25 cellular contexts compared by ENCODE assay signal in genomic region chr3:195104340-195104739, GRCh38.
A peak's percentile ranks its signal among the peaks of the same experiment; 100 is the strongest.
DNase-seq lines count a peak whose midpoint lies in the region; ATAC-seq and TF ChIP-seq lines count a peak whose summit lies in the region.
"Had no signal": no experiment of that assay in that cellular context is flagged by ENCODE, and none has a peak within 500 bp of the region (broad histone marks: within the 10 kb centered on the region; RNA-seq: fewer than 3 reads in every experiment).

No MANE protein-coding gene starts in this region.

- intact Hi-C loops in left ventricle myocardium superior (cut with micrococcal nuclease), result loop anchor here (5.0 kb wide), 1 partner anchor 417 kb away; the partner anchor contains the start of gene FAM43A
- intact Hi-C loops in Right ventricle myocardium inferior (cut with DNase I), result loop anchor here (10.0 kb wide), 1 partner anchor 330 kb away; no protein-coding TSS in a partner anchor
- intact Hi-C loops in activated CD8-positive, alpha-beta T cell treated with anti-CD3 and anti-CD28 coated beads for 36 hours (cut with micrococcal nuclease), result no loop called here

- H3K9me3 ChIP-seq in neutrophil, result no peaks in the 10 kb centered on the region
- H3K9me3 ChIP-seq: SJSA1, tibial artery had no signal

- H3K4me3 ChIP-seq in neutrophil (ENCODE audit: low read depth in 1 of 2, low read length in 1 of 2), result no peak overlapping the region
- H3K4me3 ChIP-seq: PC-9, SJSA1, tibial artery had no signal

- no peaks in the 10 kb centered on the region for H3K9me3 Mint-ChIP-seq in activated CD8-positive, alpha-beta T cell treated with anti-CD3 and anti-CD28 coated beads for 36 hours
- H3K9me3 Mint-ChIP-seq: activated T-helper 1 cell treated with anti-CD3 and anti-CD28 coated beads, Interleukin-12 subunit alpha, Interleukin-12 subunit beta, Interleukin-2, Interleukin-4 antibody, amounts not matched to agents 30 ng/mL and 10 ng/mL and 1 ng/mL, durations not matched to agents 14 hours and 24 hours and 36 hours; CD4-positive, alpha-beta T cell; stimulated activated naive CD8-positive, alpha-beta T cell treated with anti-CD3 and anti-CD28 coated beads, Interleukin-15, amount 100 ng/mL, for 72 hours had no signal

- DNase-seq in left ventricle myocardium superior (peak; percentile 14), Right ventricle myocardium inferior (ENCODE audit: missing footprints) (no peak), OCI-M2 (lab: John Stamatoyannopoulos, UW; ENCODE audit: unreplicated experiment) (no peak), NCI-H774 (lab: John Stamatoyannopoulos, UW) (no peak)
- no peak for DNase-seq in activated CD8-positive, alpha-beta T cell treated with anti-CD3 and anti-CD28 coated beads for 36 hours
- DNase-seq: ACHN; activated CD4-positive, alpha-beta T cell treated with anti-CD3 and anti-CD28 coated beads for 48 hours; activated CD8-positive, alpha-beta memory T cell treated with anti-CD3 and anti-CD28 coated beads, Interleukin-2, amount 10 ng/mL, durations not matched to agents 7 days and 5 days; CD4-positive, alpha-beta T cell; cerebellar nuclear complex; GF-D8; NCI-H1092 treated with DMSO at 0.1 percent for 48 hours; NCI-H2029 treated with DMSO at 0.1 percent for 48 hours; NCI-H345; PC-9; stimulated activated CD4-positive, alpha-beta T cell treated with anti-CD3 and anti-CD28 coated beads, Interleukin-4, amount 100 ng/mL, for 4 hours; stimulated activated naive CD8-positive, alpha-beta T cell treated with anti-CD3 and anti-CD28 coated beads, Interleukin-15, amount 100 ng/mL, for 72 hours; T-helper 1 cell had no signal

- POLR2A ChIA-PET in activated CD8-positive, alpha-beta T cell treated with anti-CD3 and anti-CD28 coated beads for 36 hours (lab: Charles Lee), result interaction anchor here (0.6 kb wide), 1 partner anchor 204 kb away, joined by 3 read pairs; no protein-coding TSS in a partner anchor

- H3K36me3 ChIP-seq in neutrophil, result no peaks in the 10 kb centered on the region
- H3K36me3 ChIP-seq: SJSA1, tibial artery had no signal

- peaks cover 9% of the 10 kb centered on the region for H3K4me1 Mint-ChIP-seq in activated CD8-positive, alpha-beta T cell treated with anti-CD3 and anti-CD28 coated beads for 36 hours (ENCODE audit: low read depth)

- H3K27ac Mint-ChIP-seq in activated CD8-positive, alpha-beta T cell treated with anti-CD3 and anti-CD28 coated beads for 36 hours, result no peak overlapping the region
- H3K27ac Mint-ChIP-seq: activated CD8-positive, alpha-beta memory T cell treated with anti-CD3 and anti-CD28 coated beads, Interleukin-2, amount 10 ng/mL, durations not matched to agents 7 days and 5 days; activated naive CD8-positive, alpha-beta T cell; activated T-helper 1 cell treated with anti-CD3 and anti-CD28 coated beads, Interleukin-12 subunit alpha, Interleukin-12 subunit beta, Interleukin-2, Interleukin-4 antibody, amounts not matched to agents 30 ng/mL and 10 ng/mL and 1 ng/mL, durations not matched to agents 14 hours and 24 hours and 36 hours; CD4-positive, alpha-beta T cell; stimulated activated naive CD8-positive, alpha-beta T cell treated with anti-CD3 and anti-CD28 coated beads, Interleukin-15, amount 100 ng/mL, for 72 hours had no signal

- H3K36me3 Mint-ChIP-seq in activated CD8-positive, alpha-beta T cell treated with anti-CD3 and anti-CD28 coated beads for 36 hours (ENCODE audit: low read depth), result no peaks in the 10 kb centered on the region
- H3K36me3 Mint-ChIP-seq: activated CD8-positive, alpha-beta memory T cell treated with anti-CD3 and anti-CD28 coated beads, Interleukin-2, amount 10 ng/mL, durations not matched to agents 7 days and 5 days; activated naive CD8-positive, alpha-beta T cell had no signal

- no peaks in the 10 kb centered on the region for H3K27me3 ChIP-seq in neutrophil
- H3K27me3 ChIP-seq: SJSA1, tibial artery had no signal

- H3K4me3 Mint-ChIP-seq in activated CD8-positive, alpha-beta T cell treated with anti-CD3 and anti-CD28 coated beads for 36 hours, result no peak overlapping the region
- H3K4me3 Mint-ChIP-seq: activated CD8-positive, alpha-beta memory T cell treated with anti-CD3 and anti-CD28 coated beads, Interleukin-2, amount 10 ng/mL, durations not matched to agents 7 days and 5 days; activated naive CD8-positive, alpha-beta T cell; activated T-helper 1 cell treated with anti-CD3 and anti-CD28 coated beads, Interleukin-12 subunit alpha, Interleukin-12 subunit beta, Interleukin-2, Interleukin-4 antibody, amounts not matched to agents 30 ng/mL and 10 ng/mL and 1 ng/mL, durations not matched to agents 14 hours and 24 hours and 36 hours; CD4-positive, alpha-beta T cell; stimulated activated naive CD8-positive, alpha-beta T cell treated with anti-CD3 and anti-CD28 coated beads, Interleukin-15, amount 100 ng/mL, for 72 hours had no signal

- peak overlapping the region; percentile 45 for H3K27ac ChIP-seq in VCaP
- H3K27ac ChIP-seq in neutrophil, result peak overlapping the region; percentile 97
- H3K27ac ChIP-seq: PC-9, SJSA1, tibial artery had no signal

- ATAC-seq in left ventricle myocardium superior (no peak), Right ventricle myocardium inferior (no peak), GM21526 (IDR thresholded peaks at IDR 0.05; ENCODE audit: low FRiP score, unreplicated experiment) (no peak)
- no peak for ATAC-seq in activated CD8-positive, alpha-beta T cell treated with anti-CD3 and anti-CD28 coated beads for 36 hours
- ATAC-seq: activated CD8-positive, alpha-beta memory T cell treated with anti-CD3 and anti-CD28 coated beads, Interleukin-2, amount 10 ng/mL, durations not matched to agents 7 days and 5 days; stimulated activated naive CD8-positive, alpha-beta T cell treated with anti-CD3 and anti-CD28 coated beads, Interleukin-15, amount 100 ng/mL, for 72 hours had no signal

- CTCF ChIA-PET in activated CD8-positive, alpha-beta T cell treated with anti-CD3 and anti-CD28 coated beads for 36 hours (lab: Charles Lee), result interaction anchor here (0.8 to 3.6 kb wide), 6 partner anchors 9 to 433 kb away, joined by 3 to 35 read pairs (median 4); partner anchors contain the start of gene FAM43A

- TF ChIP-seq CTCF in VCaP (conservative IDR thresholded peaks at IDR 0.05) (no peak), neutrophil (IDR thresholded peaks at IDR 0.05) (no peak)
- no peak for TF ChIP-seq CTCF in activated CD8-positive, alpha-beta T cell treated with anti-CD3 and anti-CD28 coated beads for 36 hours (IDR thresholded peaks at IDR 0.05)

- no peaks in the 10 kb centered on the region for H3K27me3 Mint-ChIP-seq in activated CD8-positive, alpha-beta T cell treated with anti-CD3 and anti-CD28 coated beads for 36 hours
- H3K27me3 Mint-ChIP-seq: activated CD8-positive, alpha-beta memory T cell treated with anti-CD3 and anti-CD28 coated beads, Interleukin-2, amount 10 ng/mL, durations not matched to agents 7 days and 5 days; activated naive CD8-positive, alpha-beta T cell; CD4-positive, alpha-beta T cell; stimulated activated naive CD8-positive, alpha-beta T cell treated with anti-CD3 and anti-CD28 coated beads, Interleukin-15, amount 100 ng/mL, for 72 hours had no signal

- H3K4me1 ChIP-seq in neutrophil (ENCODE audit: control insufficient read depth in 1 of 2, insufficient read depth in 1 of 2, low read depth in 1 of 2, low read length in 1 of 2), result peaks cover 84 to 88% of the 10 kb centered on the region in 2 experiments
